Comparison of ENCODE assay signal across 7 cellular contexts in genomic region chr6:79636673-79637072, GRCh38.
"Had no signal": no experiment of that assay in that cellular context is flagged by ENCODE, and none has a peak within 500 bp of the region (broad histone marks: within the 10 kb centered on the region; RNA-seq: fewer than 3 reads in every experiment).

No MANE protein-coding gene starts in this region.

- H3K4me3 ChIP-seq: GM23248, HAP-1 had no signal

- H3K9ac ChIP-seq: GM23248 had no signal

- H2AFZ ChIP-seq: GM23248 had no signal

- DNase-seq: GM23248, GOT3, H7, KG1 had no signal

- FAIRE-seq: HTR-8/SVneo had no signal

- H3K9me3 ChIP-seq: HAP-1 had no signal

- ATAC-seq: HCT116 had no signal

- H3K36me3 ChIP-seq: HAP-1 had no signal

- H3K27ac ChIP-seq: GM23248 had no signal
